In genomic region chr3:5160926-5161858, GRCh38 we compare ENCODE assay signal across 9 cellular contexts. TPM values are rescaled to one million over a fixed set of nuclear protein-coding genes. Genes with fewer than 3 reads are reported as not detected.
DNase-seq lines count a peak whose midpoint lies in the region; ATAC-seq, FAIRE-seq and TF ChIP-seq lines count a peak whose summit lies in the region.
"Had no signal": no experiment of that assay in that cellular context is flagged by ENCODE, and none has a peak within 500 bp of the region (broad histone marks: within the 10 kb centered on the region; RNA-seq: fewer than 3 reads in every experiment).

No MANE protein-coding gene starts in this region.

- BruUV-seq in HepG2 (replicated peaks; lab: Mats Ljungman, UMichigan) = no TSS peak

- FAIRE-seq in HepG2 (lab: Jason Lieb, UNC) = no peak

- H4K20me1 ChIP-seq in DND-41 (ENCODE audit: insufficient read depth, low read length) (peaks cover 41% of the 10 kb centered on the region; the same call in 1 of the 2 replicates), HepG2 (ENCODE audit: insufficient read depth, low read length) (no peaks in the 10 kb centered on the region)

- H3K4me1 ChIP-seq in DND-41 (ENCODE audit: insufficient read depth, low read length) (peaks cover 30% of the 10 kb centered on the region), RWPE2 (ENCODE audit: insufficient read depth, poor library complexity, severe bottlenecking) (peaks cover 10% of the 10 kb centered on the region), HepG2 (ENCODE audit: insufficient read depth, low read length) (no peaks in the 10 kb centered on the region; the same call in 1 of the 2 replicates)

- no peaks in the 10 kb centered on the region for H3K27me3 ChIP-seq in DND-41 (ENCODE audit: insufficient read depth, low read length, poor library complexity)
- H3K27me3 ChIP-seq in RWPE2 (ENCODE audit: insufficient read depth, poor library complexity, severe bottlenecking) = no peaks in the 10 kb centered on the region
- no peaks in the 10 kb centered on the region for H3K27me3 ChIP-seq in HepG2 (ENCODE audit: control insufficient read depth in 1 of 2, insufficient read depth in 2 of 2, low read length in 2 of 2)

- no peak for TF ChIP-seq POLR2A in HepG2 (IDR thresholded peaks at IDR 0.05; ENCODE audit: insufficient read depth in 1 of 2, low read depth in 2 of 2, low read length in 2 of 2)

- H2AFZ ChIP-seq in DND-41 (ENCODE audit: low read depth, low read length) (no peak overlapping the region), HepG2 (ENCODE audit: low read length) (no peak overlapping the region)

- in situ Hi-C loops in HepG2 (cut with HindIII; ENCODE audit: extremely low pct_ligation_motif_present, low pct_unique_long_range_greater_than_20kb) = no loop called here

- H3K27ac ChIP-seq in DND-41 (ENCODE audit: low read length) (peak overlapping the region; percentile 62), RWPE2 (ENCODE audit: poor library complexity, severe bottlenecking) (no peak overlapping the region), HepG2 (ENCODE audit: extremely low read length, insufficient read depth, low read length) (no peak overlapping the region)

- TF ChIP-seq RAD21 in HepG2 (CRISPR knock-in tag; IDR thresholded peaks at IDR 0.05) = no peak

- H3K9me3 ChIP-seq in DND-41 (ENCODE audit: insufficient read depth, low read length, severe bottlenecking) = no peaks in the 10 kb centered on the region
- H3K9me3 ChIP-seq in RWPE2 (ENCODE audit: severe bottlenecking) = no peaks in the 10 kb centered on the region
- H3K9me3 ChIP-seq in HepG2 (ENCODE audit: low read length) = no peaks in the 10 kb centered on the region

- WGBS in HepG2 (ENCODE audit: low lambda C conversion rate) = 97% methylated on average over 4 of the region's 4 CpGs

- intact Hi-C loops in HepG2 (cut with micrococcal nuclease; ENCODE audit: unreplicated experiment) = no loop called here

- H3K79me2 ChIP-seq in DND-41 (ENCODE audit: insufficient read depth, low read length) = peaks cover 97% of the 10 kb centered on the region
- H3K79me2 ChIP-seq in HepG2 (ENCODE audit: insufficient read depth, low read length) = peaks cover 54% of the 10 kb centered on the region

- CTCF ChIA-PET in HepG2 (lab: Yijun Ruan, JAX; ENCODE audit: low intra/inter-chr PET ratio, low total read pairs) = no interaction called here

- H3K36me3 ChIP-seq in DND-41 (ENCODE audit: insufficient read depth, low read length) = no peaks in the 10 kb centered on the region
- peaks cover 4% of the 10 kb centered on the region; the same call in 1 of the 2 replicates for H3K36me3 ChIP-seq in RWPE2 (ENCODE audit: low read depth)
- peaks cover 0 to 2% of the 10 kb centered on the region in 2 experiments; a peak in 1 of 5 replicates for H3K36me3 ChIP-seq in HepG2 (replicated peaks in 1 of 2; ENCODE audit: control insufficient read depth in 1 of 2, insufficient read depth in 2 of 2, low read length in 2 of 2)

- no peak overlapping the region for H3K4me3 ChIP-seq in DND-41 (ENCODE audit: low read depth in 1 of 2, low read length in 2 of 2)
- no peak overlapping the region for H3K4me3 ChIP-seq in RWPE2 (ENCODE audit: severe bottlenecking)
- no peak overlapping the region for H3K4me3 ChIP-seq in fibroblast of villous mesenchyme (ENCODE audit: low read depth, low read length)
- H3K4me3 ChIP-seq in HepG2 (replicated peaks in 1 of 3; ENCODE audit: insufficient read depth in 1 of 3, low read depth in 2 of 3, low read length in 3 of 3) = no peak overlapping the region

- TF ChIP-seq EP300 in HepG2 (IDR thresholded peaks at IDR 0.05; ENCODE audit: low read depth in 2 of 2, low read length in 2 of 2) (no peak), HepG2 (CRISPR knock-in tag; IDR thresholded peaks at IDR 0.05; ENCODE audit: borderline replicate concordance) (no peak)

- H3K4me2 ChIP-seq in DND-41 (ENCODE audit: insufficient read depth, low read length) = 0 out of 2 replicates have a peak overlapping the region, but pooled peaks have one; percentile 30
- H3K4me2 ChIP-seq in HepG2 (ENCODE audit: low read depth, low read length) = no peak overlapping the region

- no peak overlapping the region; the same call in 1 of the 2 replicates for H3K9ac ChIP-seq in DND-41 (ENCODE audit: low read depth, low read length)
- H3K9ac ChIP-seq in HepG2 (ENCODE audit: insufficient read depth, low read depth, low read length) = no peak overlapping the region

- POLR2A ChIA-PET in HepG2 (lab: Yijun Ruan, JAX) = no interaction called here

- TF ChIP-seq CTCF in DND-41 (IDR thresholded peaks at IDR 0.05; ENCODE audit: borderline replicate concordance, extremely low read depth, low read length, poor library complexity, severe bottlenecking) = no peak
- TF ChIP-seq CTCF in RWPE2 (IDR thresholded peaks at IDR 0.05; ENCODE audit: poor library complexity, severe bottlenecking) = no peak
- no peak for TF ChIP-seq CTCF in fibroblast of villous mesenchyme (IDR thresholded peaks at IDR 0.05; ENCODE audit: insufficient read depth, low read depth, low read length)
- TF ChIP-seq CTCF in HepG2 (CRISPR knock-in tag; IDR thresholded peaks at IDR 0.05) = no peak

- ATAC-seq in DND-41 (ENCODE audit: insufficient read depth, low read depth) (peak; percentile 48; the same call in 2 of the 3 replicates), RWPE2 (ENCODE audit: low read depth) (peak; percentile 69), HepG2 (no peak), HG02884 (IDR thresholded peaks at IDR 0.05; ENCODE audit: unreplicated experiment) (no peak)

- DNase-seq in A172 (ENCODE audit: low spot score) (peak; percentile 29), DND-41 (no peak), RWPE2 (ENCODE audit: low spot score) (no peak), fibroblast of villous mesenchyme (ENCODE audit: low read depth) (peak; percentile 12), NCI-H1436 (lab: John Stamatoyannopoulos, UW) (no peak), HepG2 (ENCODE audit: low spot score) (no peak), C1 segment of cervical spinal cord (lab: John Stamatoyannopoulos, UW) (no peak)
- DNase-seq: NCI-H1048 had no signal

TF ChIP-seq in HepG2, 621 proteins besides CTCF, POLR2A, EP300 and RAD21:
- TF ChIP-seq YY1 (IDR thresholded peaks at IDR 0.05; ENCODE audit: insufficient read depth, insufficient replicate concordance, low read depth, low read length) (no peak), ZNF234 (CRISPR knock-in tag; conservative IDR thresholded peaks at IDR 0.05) (no peak), ZNF547 (CRISPR knock-in tag; IDR thresholded peaks at IDR 0.05) (no peak)

RNA-seq across cellular contexts. Expression of gene EDEM1, which starts 26.3 kb away (rescaled TPM):
- total RNA-seq in A172 (2014; rRNA removed; shearing (Covaris generic)) = 23.4 and 25.9 TPM in 2 replicates
- total RNA-seq in fibroblast of villous mesenchyme = 47.0 and 47.1 TPM in 2 replicates
- total RNA-seq in HepG2 (2016; rRNA removed; fragmentation: Illumina TruSeq; extraction: Trizol) = 13.8 and 14.3 TPM in 2 replicates
- total RNA-seq in HepG2 (2016; cell fraction: cytosol; rRNA removed; fragmentation: Illumina TruSeq; extraction: Trizol; ENCODE audit: low read depth) = 8.5 and 9.0 TPM in 2 replicates
- 13.5 and 14.4 TPM in 2 replicates for total RNA-seq in HepG2 (2016; cell fraction: insoluble cytoplasmic fraction; rRNA removed; fragmentation: Illumina TruSeq; extraction: Trizol)
- 15.4 and 16.6 TPM in 2 replicates for total RNA-seq in HepG2 (2016; cell fraction: membrane; rRNA removed; fragmentation: Illumina TruSeq; extraction: Trizol)
- total RNA-seq in HepG2 (2016; cell fraction: nucleus; rRNA removed; fragmentation: Illumina TruSeq; extraction: Trizol) = 22.3 and 25.8 TPM in 2 replicates
- polyA plus RNA-seq in HepG2 (2011; rRNA removed) = 25.8 and 28.0 TPM in 2 replicates
- 10.4 and 18.5 TPM in 2 replicates for polyA plus RNA-seq in HepG2 (2011; cell fraction: cytosol; rRNA removed)
- 23.8 and 36.5 TPM in 2 replicates for polyA plus RNA-seq in HepG2 (2011; cell fraction: nucleus; rRNA removed)
- 16.8 and 17.3 TPM in 2 replicates for polyA plus RNA-seq in HepG2 (2012)
- polyA plus RNA-seq in HepG2 (2016; cell fraction: cytosol; fragmentation: Illumina TruSeq; extraction: Trizol; ENCODE audit: low read depth) = 3.5 and 4.9 TPM in 2 replicates
- 11.7 and 12.6 TPM in 2 replicates for polyA plus RNA-seq in HepG2 (2016; cell fraction: insoluble cytoplasmic fraction; fragmentation: Illumina TruSeq; extraction: Trizol; ENCODE audit: low read depth)
- 7.5 and 8.7 TPM in 2 replicates for polyA plus RNA-seq in HepG2 (2016; cell fraction: membrane; fragmentation: Illumina TruSeq; extraction: Trizol; ENCODE audit: low read depth)
- 40.1 and 42.7 TPM in 2 replicates for polyA plus RNA-seq in HepG2 (2016; cell fraction: nucleus; fragmentation: Illumina TruSeq; extraction: Trizol; ENCODE audit: insufficient read depth, low read depth)
- polyA minus RNA-seq in HepG2 (2011; rRNA and poly(A)+ RNA removed; ENCODE audit: low replicate concordance) = 27.3 TPM in 2 replicates
- 22.4 and 27.4 TPM in 2 replicates for polyA minus RNA-seq in HepG2 (2011; cell fraction: cytosol; rRNA and poly(A)+ RNA removed)
- 61.4 and 62.2 TPM in 2 replicates for polyA minus RNA-seq in HepG2 (2011; cell fraction: nucleus; rRNA and poly(A)+ RNA removed)

RNA-seq across cellular contexts. Expression of gene ARL8B, which starts 39.1 kb away (rescaled TPM):
- 72.2 and 72.5 TPM in 2 replicates for total RNA-seq in A172 (2014; rRNA removed; shearing (Covaris generic))
- total RNA-seq in fibroblast of villous mesenchyme (62.2 and 72.1 TPM in 2 replicates), HepG2 (2016; rRNA removed; fragmentation: Illumina TruSeq; extraction: Trizol) (30.4 and 33.1 TPM in 2 replicates)
- total RNA-seq in HepG2 (2016; cell fraction: cytosol; rRNA removed; fragmentation: Illumina TruSeq; extraction: Trizol; ENCODE audit: low read depth) = 5.4 and 5.9 TPM in 2 replicates
- total RNA-seq in HepG2 (2016; cell fraction: insoluble cytoplasmic fraction; rRNA removed; fragmentation: Illumina TruSeq; extraction: Trizol) = 33.4 and 36.2 TPM in 2 replicates
- 19.9 and 20.5 TPM in 2 replicates for total RNA-seq in HepG2 (2016; cell fraction: membrane; rRNA removed; fragmentation: Illumina TruSeq; extraction: Trizol)
- 38.1 and 40.6 TPM in 2 replicates for total RNA-seq in HepG2 (2016; cell fraction: nucleus; rRNA removed; fragmentation: Illumina TruSeq; extraction: Trizol)
- polyA plus RNA-seq in HepG2 (2011; rRNA removed) = 15.6 and 23.5 TPM in 2 replicates
- 13.3 and 20.0 TPM in 2 replicates for polyA plus RNA-seq in HepG2 (2011; cell fraction: cytosol; rRNA removed)
- 14.6 and 19.7 TPM in 2 replicates for polyA plus RNA-seq in HepG2 (2011; cell fraction: nucleus; rRNA removed)
- 29.9 and 30.2 TPM in 2 replicates for polyA plus RNA-seq in HepG2 (2012)
- polyA plus RNA-seq in HepG2 (2016; cell fraction: cytosol; fragmentation: Illumina TruSeq; extraction: Trizol; ENCODE audit: low read depth) = 5.7 and 7.1 TPM in 2 replicates
- 38.6 and 42.3 TPM in 2 replicates for polyA plus RNA-seq in HepG2 (2016; cell fraction: insoluble cytoplasmic fraction; fragmentation: Illumina TruSeq; extraction: Trizol; ENCODE audit: low read depth)
- polyA plus RNA-seq in HepG2 (2016; cell fraction: membrane; fragmentation: Illumina TruSeq; extraction: Trizol; ENCODE audit: low read depth) = 14.7 TPM in 2 replicates
- 55.9 and 57.1 TPM in 2 replicates for polyA plus RNA-seq in HepG2 (2016; cell fraction: nucleus; fragmentation: Illumina TruSeq; extraction: Trizol; ENCODE audit: insufficient read depth, low read depth)
- 5.8 and 10.0 TPM in 2 replicates for polyA minus RNA-seq in HepG2 (2011; rRNA and poly(A)+ RNA removed; ENCODE audit: low replicate concordance)
- polyA minus RNA-seq in HepG2 (2011; cell fraction: cytosol; rRNA and poly(A)+ RNA removed) = 17.1 and 19.6 TPM in 2 replicates
- polyA minus RNA-seq in HepG2 (2011; cell fraction: nucleus; rRNA and poly(A)+ RNA removed) = 20.3 and 22.3 TPM in 2 replicates

Comparison
In these comparisons a context has a peak if more than half of its experiments do, and no peak if none do; other contexts are left out.
1. DNase-seq: peak in A172 (single experiment) and fibroblast of villous mesenchyme (single experiment); none in DND-41 (single experiment), RWPE2 (single experiment), NCI-H1436 (single experiment), HepG2 (single experiment) and C1 segment of cervical spinal cord (0 of 14).
2. ATAC-seq: peak in DND-41 (single experiment) and RWPE2 (single experiment); none in HepG2 (single experiment) and HG02884 (single experiment).